In the genomic region with DNA sequence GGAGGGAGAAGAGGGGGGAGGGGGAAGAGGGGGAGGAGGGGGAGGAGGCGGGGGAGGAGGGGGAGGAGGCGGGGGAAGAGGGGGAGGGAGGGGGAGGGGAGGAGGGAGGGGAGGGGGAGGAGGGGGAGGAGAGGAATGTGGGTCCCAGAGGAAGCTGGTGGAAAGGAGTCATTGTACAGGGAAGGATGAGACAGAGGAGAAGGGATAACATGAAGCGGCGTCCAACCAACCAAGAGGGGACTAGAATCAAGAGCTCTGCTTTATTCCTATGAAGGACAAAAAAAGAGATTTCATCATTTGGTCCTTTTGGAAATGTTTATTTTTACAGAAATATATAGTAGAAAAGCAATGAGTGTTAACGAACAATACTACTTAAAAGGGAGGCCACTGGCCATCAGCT, we compare ENCODE assay signal across 25 cellular contexts.
"Had no signal": no experiment of that assay in that cellular context is flagged by ENCODE, and none has a peak within 500 bp of the region (broad histone marks: within the 10 kb centered on the region; RNA-seq: fewer than 3 reads in every experiment).

No MANE protein-coding gene starts in this region.

- H3K27ac ChIP-seq: lower lobe of right lung, transverse colon, uterus, WERI-Rb-1 had no signal

- H3K4me1 ChIP-seq: uterus had no signal

- H3K27me3 ChIP-seq: transverse colon, uterus had no signal

- H3K9me3 ChIP-seq: lower lobe of right lung, mucosa of descending colon, transverse colon, uterus had no signal

- ATAC-seq: lower lobe of right lung; mucosa of descending colon; stimulated activated naive B cell treated with anti-CD40 and anti-IgM and Interleukin-4, amounts not matched to agents 10 μg/mL and 1 μg/mL and 100 μg/mL, for 72 hours; T-helper 17 cell had no signal

- H3K27me3 Mint-ChIP-seq: brain; dendritic cell treated with granulocyte-macrophage colony-stimulating factor and Interleukin-4, amounts not matched to agents 40 ng/mL and 50 ng/mL, for 4 days; stimulated activated naive B cell treated with anti-CD40 and anti-IgM and Interleukin-4, amounts not matched to agents 10 μg/mL and 1 μg/mL and 100 μg/mL, for 72 hours; T-helper 17 cell had no signal

- H3K27ac Mint-ChIP-seq: brain; stimulated activated naive B cell treated with anti-CD40 and anti-IgM and Interleukin-4, amounts not matched to agents 10 μg/mL and 1 μg/mL and 100 μg/mL, for 72 hours had no signal

- H3K4me3 Mint-ChIP-seq: brain; dendritic cell treated with granulocyte-macrophage colony-stimulating factor and Interleukin-4, amounts not matched to agents 40 ng/mL and 50 ng/mL, for 4 days; stimulated activated naive B cell treated with anti-CD40 and anti-IgM and Interleukin-4, amounts not matched to agents 10 μg/mL and 1 μg/mL and 100 μg/mL, for 72 hours had no signal

- H3K36me3 ChIP-seq: transverse colon, uterus had no signal

- H3K9me3 Mint-ChIP-seq: brain; dendritic cell treated with granulocyte-macrophage colony-stimulating factor and Interleukin-4, amounts not matched to agents 40 ng/mL and 50 ng/mL, for 4 days had no signal

- DNase-seq: activated CD4-positive, CD25-positive, alpha-beta regulatory T cell treated with anti-CD3 and anti-CD28 coated beads, Interleukin-2, amount 50 U/mL, for 72 hours; activated CD8-positive, alpha-beta memory T cell treated with anti-CD3 and anti-CD28 coated beads, Interleukin-2, amount 50 U/mL, for 48 hours; activated effector memory CD4-positive, alpha-beta T cell treated with Interleukin-2 at 50 U/mL for 16 hours; activated naive CD4-positive, alpha-beta T cell treated with anti-CD3 and anti-CD28 coated beads, Interleukin-2, amount 50 U/mL, for 16 hours; activated T-cell treated with anti-CD3 and anti-CD28 coated beads, Interleukin-2, amount 50 U/mL, for 48 hours; aorta; effector CD8-positive, alpha-beta T cell; erythroblast; foreskin fibroblast; kidney; lower lobe of right lung; mesendoderm; mucosa of descending colon; nucleus accumbens; posterior cingulate gyrus; retina; stimulated activated CD4-positive, alpha-beta T cell treated with anti-CD3 and anti-CD28 coated beads, Interleukin-2, amount 100 ng/mL, for 48 hours; stimulated activated CD8-positive, alpha-beta memory T cell treated with anti-CD3 and anti-CD28 coated beads, Interleukin-4, amount 100 ng/mL, for 48 hours; stimulated activated naive B cell treated with anti-CD40 and anti-IgM and Interleukin-4, amounts not matched to agents 10 μg/mL and 1 μg/mL and 100 μg/mL, for 72 hours; T-helper 17 cell; transverse colon; uterus; WERI-Rb-1 had no signal

- H3K4me3 ChIP-seq: lower lobe of right lung, mucosa of descending colon, transverse colon, uterus had no signal

- H3K4me1 Mint-ChIP-seq: brain had no signal
